In genomic region chr5:139478657-139479423, GRCh38 we compare ENCODE assay signal across 1 cellular context.
TF ChIP-seq lines count a peak whose summit lies in the region.
"Not testable (repeated sequence)": the region's sequence is repeated elsewhere in the genome, so short reads cannot be mapped to it uniquely, and the experiment has no call there.

No MANE protein-coding gene starts in this region.

TF ChIP-seq in K562, 482 proteins besides CTCF, POLR2A, EP300 and RAD21 (continued from another document and continues in another):
- peak; percentile 68 for TF ChIP-seq MGA (IDR thresholded peaks at IDR 0.05)
- peak in 1 of 2 experiments; percentile 64; a peak in 2 of 4 replicates for TF ChIP-seq ZNF639 (CRISPR knock-in tag; conservative IDR thresholded peaks at IDR 0.05 in 1 of 2, IDR thresholded peaks at IDR 0.05 in 1 of 2)
- TF ChIP-seq ZNF311 (CRISPR knock-in tag; IDR thresholded peaks at IDR 0.05): 0 out of 2 replicates have a peak, but pooled peaks have one; percentile 32
- not testable (repeated sequence) for TF ChIP-seq ID3 (CRISPR knock-in tag; IDR thresholded peaks at IDR 0.05)
- TF ChIP-seq ID3 (tag; IDR thresholded peaks at IDR 0.05): peak; percentile 77
- peak; percentile 49 for TF ChIP-seq PKNOX1 (IDR thresholded peaks at IDR 0.05)
- 0 out of 4 replicates have a peak, but pooled peaks of 1 of the 2 experiments have one; percentile 65 for TF ChIP-seq UBTF (IDR thresholded peaks at IDR 0.05; ENCODE audit: borderline replicate concordance in 1 of 2, low read depth in 2 of 2, low read length in 2 of 2)
- TF ChIP-seq BHLHE40 (IDR thresholded peaks at IDR 0.05; ENCODE audit: low read length): peak; percentile 54; the same call in 1 of the 2 replicates
- TF ChIP-seq ZBTB11 (CRISPR knock-in tag; IDR thresholded peaks at IDR 0.05): peak in 1 of 3 experiments; percentile 64; a peak in 2 of 6 replicates
- peak; percentile 18; the same call in 1 of the 2 replicates for TF ChIP-seq ZBTB26 (CRISPR knock-in tag; IDR thresholded peaks at IDR 0.05)
- TF ChIP-seq MNT (conservative IDR thresholded peaks at IDR 0.05): peak in 1 of 2 experiments; percentile 24; a peak in 1 of 4 replicates
- TF ChIP-seq ZFX (CRISPR knock-in tag; IDR thresholded peaks at IDR 0.05): peak; percentile 49
- peak; percentile 32; the same call in 1 of the 2 replicates for TF ChIP-seq RNF2 (IDR thresholded peaks at IDR 0.05)
- TF ChIP-seq RCOR1 (IDR thresholded peaks at IDR 0.05; ENCODE audit: borderline replicate concordance in 1 of 2, low read depth in 2 of 2, low read length in 2 of 2): 0 out of 4 replicates have a peak, but pooled peaks of 1 of the 2 experiments have one; percentile 22
- TF ChIP-seq HDAC1 (IDR thresholded peaks at IDR 0.05): peak in 1 of 2 experiments; percentile 42; a peak in 1 of 4 replicates
- peak; percentile 27; the same call in 1 of the 2 replicates for TF ChIP-seq SOX6 (IDR thresholded peaks at IDR 0.05)
- 0 out of 2 replicates have a peak, but pooled peaks have one; percentile 68 for TF ChIP-seq ZNF76 (CRISPR knock-in tag; IDR thresholded peaks at IDR 0.05; ENCODE audit: borderline replicate concordance)
- TF ChIP-seq CREB3 (tag; conservative IDR thresholded peaks at IDR 0.05; ENCODE audit: low read depth): peak; percentile 65; the same call in 1 of the 2 replicates
- peak; percentile 51; the same call in 1 of the 2 replicates for TF ChIP-seq SMARCE1 (IDR thresholded peaks at IDR 0.05)
- 0 out of 2 replicates have a peak, but pooled peaks have one; percentile 44 for TF ChIP-seq ZNF589 (CRISPR knock-in tag; IDR thresholded peaks at IDR 0.05; ENCODE audit: low read depth)
- 0 out of 2 replicates have a peak, but pooled peaks have one; percentile 21 for TF ChIP-seq ZKSCAN8 (CRISPR knock-in tag; IDR thresholded peaks at IDR 0.05)
- TF ChIP-seq L3MBTL2 (IDR thresholded peaks at IDR 0.05): peak; percentile 69
- peak; percentile 53 for TF ChIP-seq ARID1B (IDR thresholded peaks at IDR 0.05)
- TF ChIP-seq PYGO2 (tag; IDR thresholded peaks at IDR 0.05): 0 out of 2 replicates have a peak, but pooled peaks have one; percentile 33
- TF ChIP-seq MECOM (CRISPR knock-in tag; IDR thresholded peaks at IDR 0.05): peak; percentile 18; the same call in 1 of the 2 replicates
- TF ChIP-seq SPI1 (IDR thresholded peaks at IDR 0.05; ENCODE audit: borderline replicate concordance, low read depth, low read length): peak; percentile 9; the same call in 1 of the 2 replicates
- TF ChIP-seq SMAD3 (CRISPR knock-in tag; conservative IDR thresholded peaks at IDR 0.05): 0 out of 2 replicates have a peak, but pooled peaks have one; percentile 2
